Comparison of ENCODE assay signal across 1 cellular context in genomic region chr7:101231644-101232043, GRCh38.
TF ChIP-seq lines count a peak whose summit lies in the region.

No MANE protein-coding gene starts in this region.

TF ChIP-seq in GM23338, 12 proteins besides CTCF, POLR2A, EP300 and RAD21:
- TF ChIP-seq REST (IDR thresholded peaks at IDR 0.05; ENCODE audit: unreplicated experiment) (no peak), POLR2AphosphoS5 (IDR thresholded peaks at IDR 0.05; ENCODE audit: low read depth) (no peak), STAT1 (IDR thresholded peaks at IDR 0.05; ENCODE audit: unreplicated experiment) (no peak), NANOG (IDR thresholded peaks at IDR 0.05; ENCODE audit: borderline replicate concordance) (no peak), JUNB (IDR thresholded peaks at IDR 0.05; ENCODE audit: unreplicated experiment) (no peak), ZNF462 (CRISPR knock-in tag; IDR thresholded peaks at IDR 0.05) (no peak), EZH2phosphoT487 (IDR thresholded peaks at IDR 0.05; ENCODE audit: unreplicated experiment) (no peak), ZNF114 (CRISPR knock-in tag; IDR thresholded peaks at IDR 0.05) (no peak), ETS1 (IDR thresholded peaks at IDR 0.05) (no peak), ZNF331 (CRISPR knock-in tag; IDR thresholded peaks at IDR 0.05; ENCODE audit: low read depth) (no peak), EZH2 (IDR thresholded peaks at IDR 0.05; ENCODE audit: low read depth, unreplicated experiment) (no peak)
